8 cellular contexts compared by ENCODE assay signal in the genomic region with DNA sequence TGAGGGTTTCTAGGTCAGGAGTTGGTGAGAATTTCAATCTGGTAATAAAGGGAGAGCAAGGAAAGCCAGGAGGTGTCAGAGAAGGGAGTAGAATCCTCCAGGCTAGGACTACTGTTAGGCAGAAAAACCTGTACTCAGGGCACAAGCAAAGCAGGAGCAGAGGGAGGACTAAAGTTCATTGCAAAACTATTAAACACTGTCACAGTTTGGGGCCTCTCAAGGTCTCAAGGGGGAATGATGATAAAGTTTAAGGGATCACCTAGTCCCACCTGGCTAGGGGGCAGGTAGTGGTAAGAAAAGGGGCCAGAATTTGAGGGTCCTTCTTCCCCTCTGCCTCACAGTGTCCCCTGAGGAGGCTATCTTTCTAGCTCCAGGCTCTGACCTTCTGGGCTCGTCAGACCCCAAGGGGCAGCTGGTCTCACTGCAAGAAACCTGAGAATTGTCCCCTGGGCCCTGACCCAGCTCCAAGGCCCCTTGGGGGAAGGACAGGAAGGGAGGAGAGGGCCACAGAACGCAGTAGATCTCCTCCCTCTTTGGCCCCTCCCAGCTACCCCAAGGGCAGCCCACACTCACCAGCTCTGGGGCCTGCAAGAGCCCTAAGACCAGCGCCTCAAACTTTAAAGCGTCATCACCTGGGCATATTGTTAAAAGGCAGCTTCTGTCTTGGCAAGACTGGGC. TPM values are rescaled to one million over a fixed set of nuclear protein-coding genes. Genes with fewer than 3 reads are reported as not detected.
DNase-seq lines count a peak whose midpoint lies in the region; ATAC-seq and TF ChIP-seq lines count a peak whose summit lies in the region.

No MANE protein-coding gene starts in this region.

- no peak overlapping the region for H2AK5ac ChIP-seq in trophoblast cell (ENCODE audit: low read length)

- no peak overlapping the region for H3K23ac ChIP-seq in trophoblast cell (ENCODE audit: low read length)

- H3K9ac ChIP-seq in trophoblast cell (ENCODE audit: low read length): no peak overlapping the region

- ATAC-seq in GM19455 (IDR thresholded peaks at IDR 0.05; ENCODE audit: unreplicated experiment) (peak; percentile 68), HG03460 (IDR thresholded peaks at IDR 0.05; ENCODE audit: unreplicated experiment) (peak; percentile 59)

- H3K27me3 ChIP-seq in trophoblast cell (ENCODE audit: insufficient read depth, low read length): no peaks in the 10 kb centered on the region

- no peak overlapping the region for H2AFZ ChIP-seq in trophoblast cell (ENCODE audit: insufficient read depth, low read length, poor library complexity)

- peaks cover 3% of the 10 kb centered on the region for H3K79me2 ChIP-seq in trophoblast cell (ENCODE audit: control insufficient read depth, insufficient read depth, low read length, poor library complexity)

- peak overlapping the region; percentile 30 for H3K18ac ChIP-seq in trophoblast cell (ENCODE audit: low read length)

- peaks cover 9 to 11% of the 10 kb centered on the region in 2 experiments for H3K4me1 ChIP-seq in trophoblast cell (ENCODE audit: control insufficient read depth in 1 of 2, insufficient read depth in 2 of 2, low read length in 2 of 2)

- H3K4me3 Mint-ChIP-seq in CD14-positive monocyte: peak overlapping the region; percentile 90 to 96

- H3K36me3 ChIP-seq in trophoblast cell (ENCODE audit: control insufficient read depth in 1 of 2, insufficient read depth in 2 of 2, low read length in 2 of 2): no peaks in the 10 kb centered on the region

- peak overlapping the region; percentile 92 to 97 (median 94) for H3K27ac Mint-ChIP-seq in CD14-positive monocyte

- TF ChIP-seq CTCF in CD14-positive monocyte (IDR thresholded peaks at IDR 0.05): no peak
- no peak for TF ChIP-seq CTCF in fibroblast of the aortic adventitia (IDR thresholded peaks at IDR 0.05; ENCODE audit: insufficient read depth, low read length)

- no peak overlapping the region for H2BK5ac ChIP-seq in trophoblast cell (ENCODE audit: low read depth, low read length, poor library complexity)

- H3K4me2 ChIP-seq in trophoblast cell (ENCODE audit: low read length): peak overlapping the region; percentile 96

- peak overlapping the region; percentile 12 for H4K8ac ChIP-seq in trophoblast cell (ENCODE audit: low read depth, low read length)

- peaks cover 0 to 2% (median 0%) of the 10 kb centered on the region in 7 donors for H3K9me3 Mint-ChIP-seq in CD14-positive monocyte

- DNase-seq in CD14-positive monocyte (ENCODE audit: low spot score) (peak; percentile 79), fibroblast of the aortic adventitia (ENCODE audit: low read depth) (peak; percentile 13), trophoblast cell (peak in 1 of 2 donors; percentile 19), ecto neural progenitor cell (ENCODE audit: low spot score) (no peak), hepatic stellate cell (ENCODE audit: low spot score) (no peak)
- peak; percentile 43 for DNase-seq in activated CD4-positive, alpha-beta T cell treated with anti-CD3 and anti-CD28 coated beads, Interleukin-2, amount 50 U/mL, for 1 hour

- H2BK120ac ChIP-seq in trophoblast cell (ENCODE audit: insufficient read depth, low read length, poor library complexity): no peak overlapping the region

- H3K36me3 Mint-ChIP-seq in CD14-positive monocyte: peaks cover 36 to 45% of the 10 kb centered on the region in 2 donors

- H3K27me3 Mint-ChIP-seq in CD14-positive monocyte (ENCODE audit: low read depth in 3 of 3): peaks cover 0 to 3% (median 0%) of the 10 kb centered on the region in 3 donors

- peaks cover 68% of the 10 kb centered on the region for H3K4me1 Mint-ChIP-seq in CD14-positive monocyte

- no peak overlapping the region for H2BK12ac ChIP-seq in trophoblast cell (ENCODE audit: low read length)

- no CpG with 5 or more reads among the region's 4 CpGs for WGBS in trophoblast cell (ENCODE audit: extremely low coverage, insufficient coverage, insufficient read length)

- peaks cover 3% of the 10 kb centered on the region for H3K9me3 ChIP-seq in trophoblast cell (ENCODE audit: insufficient read depth, low read depth, low read length)

- no peak overlapping the region for H3K4ac ChIP-seq in trophoblast cell (ENCODE audit: low read depth, low read length)

- no peak overlapping the region for H4K12ac ChIP-seq in trophoblast cell (ENCODE audit: low read depth, low read length)

- H3K79me1 ChIP-seq in trophoblast cell (ENCODE audit: low read length): peaks cover 5% of the 10 kb centered on the region

- intact Hi-C loops in CD14-positive monocyte (cut with micrococcal nuclease): loop anchor here in 1 of 2 donors (2.0 kb wide), 1 partner anchor 14 kb away; no protein-coding TSS in a partner anchor

- H3K14ac ChIP-seq in trophoblast cell (ENCODE audit: low read length): no peak overlapping the region

- no peak overlapping the region for H3K27ac ChIP-seq in trophoblast cell (ENCODE audit: low read depth, low read length)

- H3K4me3 ChIP-seq in fibroblast of the aortic adventitia (ENCODE audit: low read depth, low read length): peak overlapping the region; percentile 70
- H3K4me3 ChIP-seq in trophoblast cell (ENCODE audit: low read depth, low read length): peak overlapping the region; percentile 75

- H4K91ac ChIP-seq in trophoblast cell (ENCODE audit: low read depth, low read length): no peak overlapping the region

RNA-seq across cellular contexts. Expression of a gene that starts 1.0 kb away (rescaled TPM):
- 10 to 100 TPM; 68.4 to 84.1 TPM for polyA plus RNA-seq in CD14-positive monocyte
- total RNA-seq in fibroblast of the aortic adventitia (ENCODE audit: low replicate concordance): 1.5 and 2.8 TPM in 2 replicates
- polyA plus RNA-seq in trophoblast cell (2013): 9.9 and 10.2 TPM in 2 replicates

RNA-seq across cellular contexts. Expression of a gene that starts 30.1 kb away (rescaled TPM):
- 10 to 100 TPM; 28.0 to 57.9 TPM for polyA plus RNA-seq in CD14-positive monocyte
- total RNA-seq in fibroblast of the aortic adventitia (ENCODE audit: low replicate concordance): 26.2 and 42.6 TPM in 2 replicates
- 103 and 109 TPM in 2 replicates for polyA plus RNA-seq in trophoblast cell (2013)

Comparison
In these comparisons a context has a peak if more than half of its experiments do, and no peak if none do; other contexts are left out.
1. DNase-seq: peak in CD14-positive monocyte (single experiment), activated CD4-positive, alpha-beta T cell treated with anti-CD3 and anti-CD28 coated beads, Interleukin-2, amount 50 U/mL, for 1 hour (single experiment) and fibroblast of the aortic adventitia (single experiment); none in ecto neural progenitor cell (single experiment) and hepatic stellate cell (single experiment).